Comparison of ENCODE assay signal across 26 cellular contexts in genomic region chr2:101775092-101775491, GRCh38.
DNase-seq lines count a peak whose midpoint lies in the region; ATAC-seq and TF ChIP-seq lines count a peak whose summit lies in the region.
"Had no signal": no experiment of that assay in that cellular context is flagged by ENCODE, and none has a peak within 500 bp of the region (broad histone marks: within the 10 kb centered on the region; RNA-seq: fewer than 3 reads in every experiment).

No MANE protein-coding gene starts in this region.

- H3K36me3 ChIP-seq in BLaER1 treated with 17β-estradiol and CSF1 and Interleukin-3, amounts not matched to agents 10 nM and 100 nM = peaks cover 0 to 32% (median 0%) of the 10 kb centered on the region in 11 experiments; a peak in 6 of 22 replicates
- H3K36me3 ChIP-seq: left lung, transverse colon had no signal

- no peaks in the 10 kb centered on the region for H3K9me3 Mint-ChIP-seq in activated T-helper 17 cell treated with anti-CD3 and anti-CD28 coated beads, Interleukin-2, amount 50 U/mL, for 72 hours
- H3K9me3 Mint-ChIP-seq in naive B cell (no peaks in the 10 kb centered on the region), osteocyte (ENCODE audit: unreplicated experiment) (peaks cover 3% of the 10 kb centered on the region)
- H3K9me3 Mint-ChIP-seq: stimulated activated naive B cell treated with anti-CD40 and anti-IgM and Interleukin-4, amounts not matched to agents 10 μg/mL and 1 μg/mL and 100 μg/mL, for 72 hours; T-helper 2 cell treated with Interferon-gamma antibody and Interleukin-4, amounts not matched to agents 5 μg/mL and 100 μg/mL, for 36 hours had no signal

- H3K9me3 ChIP-seq in BLaER1 treated with 17β-estradiol and CSF1 and Interleukin-3, amounts not matched to agents 10 nM and 100 nM (replicated peaks in 1 of 11) = no peaks in the 10 kb centered on the region; a peak in 1 of 22 replicates
- H3K9me3 ChIP-seq: Caco-2, left lung, mucosa of descending colon, transverse colon had no signal

- no peak overlapping the region for H3K27ac Mint-ChIP-seq in activated T-helper 17 cell treated with anti-CD3 and anti-CD28 coated beads, Interleukin-2, amount 50 U/mL, for 72 hours
- H3K27ac Mint-ChIP-seq in naive B cell (peak overlapping the region in 4 of 6 donors; percentile 34 to 74 (median 48)), osteocyte (ENCODE audit: unreplicated experiment) (no peak overlapping the region)
- H3K27ac Mint-ChIP-seq: T-helper 2 cell treated with Interferon-gamma antibody and Interleukin-4, amounts not matched to agents 5 μg/mL and 100 μg/mL, for 36 hours had no signal

- H3K27ac ChIP-seq in BLaER1 treated with 17β-estradiol and CSF1 and Interleukin-3, amounts not matched to agents 10 nM and 100 nM = peak overlapping the region in 1 of 11 experiments; percentile 10; a peak in 1 of 22 replicates
- H3K27ac ChIP-seq: left lung, PC-9, transverse colon had no signal

- TF ChIP-seq CTCF in osteocyte (IDR thresholded peaks at IDR 0.05) = no peak

- H3K4me3 Mint-ChIP-seq in activated T-helper 17 cell treated with anti-CD3 and anti-CD28 coated beads, Interleukin-2, amount 50 U/mL, for 72 hours = peak overlapping the region; percentile 1
- H3K4me3 Mint-ChIP-seq in naive B cell (peak overlapping the region in 3 of 8 donors; percentile 15 to 55 (median 33)), osteocyte (ENCODE audit: unreplicated experiment) (no peak overlapping the region)
- H3K4me3 Mint-ChIP-seq: stimulated activated naive B cell treated with anti-CD40 and anti-IgM and Interleukin-4, amounts not matched to agents 10 μg/mL and 1 μg/mL and 100 μg/mL, for 72 hours; T-helper 2 cell treated with Interferon-gamma antibody and Interleukin-4, amounts not matched to agents 5 μg/mL and 100 μg/mL, for 36 hours had no signal

- DNase-seq in EL (peak; percentile 42), naive B cell (no peak), NCI-H748 treated with DMSO at 0.1 percent for 48 hours (lab: John Stamatoyannopoulos, UW) (no peak), left lobe of liver (ENCODE audit: low spot score) (no peak), osteocyte (ENCODE audit: extremely low spot score, unreplicated experiment) (no peak)
- DNase-seq: activated CD4-positive, CD25-positive, alpha-beta regulatory T cell; AML-193; amygdala; Caco-2; cerebellar nuclear complex; effector CD4-positive, alpha-beta T cell; GOT3; left lung; mucosa of descending colon; NCI-H1436 treated with DMSO at 0.1 percent for 48 hours; NCI-H82; nucleus accumbens; PC-9; right cardiac atrium; stimulated activated CD4-positive, alpha-beta T cell treated with anti-CD3 and anti-CD28 coated beads, Interleukin-15, amount 100 ng/mL, for 24 hours; stimulated activated naive B cell treated with anti-CD40 and anti-IgM and Interleukin-4, amounts not matched to agents 10 μg/mL and 1 μg/mL and 100 μg/mL, for 72 hours; transverse colon had no signal

- no peak overlapping the region for H3K4me3 ChIP-seq in BLaER1 treated with 17β-estradiol and CSF1 and Interleukin-3, amounts not matched to agents 10 nM and 100 nM
- H3K4me3 ChIP-seq: left lung, mucosa of descending colon, PC-9, transverse colon had no signal

- peak; percentile 33 for ATAC-seq in activated T-helper 17 cell treated with anti-CD3 and anti-CD28 coated beads, Interleukin-2, amount 50 U/mL, for 72 hours (replicated peaks)
- ATAC-seq in naive B cell (ENCODE audit: low read depth in 2 of 2) = no peak
- ATAC-seq in left lobe of liver = no peak
- ATAC-seq: esophagus mucosa; left lung; mucosa of descending colon; right cardiac atrium; stimulated activated naive B cell treated with anti-CD40 and anti-IgM and Interleukin-4, amounts not matched to agents 10 μg/mL and 1 μg/mL and 100 μg/mL, for 72 hours had no signal

- H3K9ac ChIP-seq in BLaER1 treated with 17β-estradiol and CSF1 and Interleukin-3, amounts not matched to agents 10 nM and 100 nM = no peak overlapping the region

- no peaks in the 10 kb centered on the region for H3K36me3 Mint-ChIP-seq in activated T-helper 17 cell treated with anti-CD3 and anti-CD28 coated beads, Interleukin-2, amount 50 U/mL, for 72 hours (ENCODE audit: low read depth)
- H3K36me3 Mint-ChIP-seq in naive B cell = no peaks in the 10 kb centered on the region
- H3K36me3 Mint-ChIP-seq in osteocyte (ENCODE audit: unreplicated experiment) = no peaks in the 10 kb centered on the region

- no peaks in the 10 kb centered on the region for H3K27me3 ChIP-seq in BLaER1 treated with 17β-estradiol and CSF1 and Interleukin-3, amounts not matched to agents 10 nM and 100 nM
- H3K27me3 ChIP-seq: left lung, transverse colon had no signal

- H4K20me1 ChIP-seq in BLaER1 treated with 17β-estradiol and CSF1 and Interleukin-3, amounts not matched to agents 10 nM and 100 nM = peaks cover 98 to 100% (median 99%) of the 10 kb centered on the region in 11 experiments

- H3K4me1 ChIP-seq in BLaER1 treated with 17β-estradiol and CSF1 and Interleukin-3, amounts not matched to agents 10 nM and 100 nM = peaks cover 37 to 98% (median 76%) of the 10 kb centered on the region in 10 experiments

- peaks cover 63% of the 10 kb centered on the region for H3K4me1 Mint-ChIP-seq in activated T-helper 17 cell treated with anti-CD3 and anti-CD28 coated beads, Interleukin-2, amount 50 U/mL, for 72 hours
- H3K4me1 Mint-ChIP-seq in naive B cell (peaks cover 79 to 95% (median 87%) of the 10 kb centered on the region in 3 donors), osteocyte (ENCODE audit: unreplicated experiment) (peaks cover 39% of the 10 kb centered on the region)

- no peaks in the 10 kb centered on the region for H3K27me3 Mint-ChIP-seq in activated T-helper 17 cell treated with anti-CD3 and anti-CD28 coated beads, Interleukin-2, amount 50 U/mL, for 72 hours
- H3K27me3 Mint-ChIP-seq in naive B cell (no peaks in the 10 kb centered on the region), osteocyte (ENCODE audit: unreplicated experiment) (no peaks in the 10 kb centered on the region)
- H3K27me3 Mint-ChIP-seq: stimulated activated naive B cell treated with anti-CD40 and anti-IgM and Interleukin-4, amounts not matched to agents 10 μg/mL and 1 μg/mL and 100 μg/mL, for 72 hours had no signal

- peak overlapping the region in 8 of 11 experiments; percentile 5 to 79 (median 50); a peak in 14 of 22 replicates for H3K4me2 ChIP-seq in BLaER1 treated with 17β-estradiol and CSF1 and Interleukin-3, amounts not matched to agents 10 nM and 100 nM
- H3K4me2 ChIP-seq: PC-9 had no signal

Comparison
In these comparisons a context has a peak if more than half of its experiments do, and no peak if none do; other contexts are left out.
1. H3K27ac Mint-ChIP-seq: peak in naive B cell (4 of 6); none in activated T-helper 17 cell treated with anti-CD3 and anti-CD28 coated beads, Interleukin-2, amount 50 U/mL, for 72 hours (single experiment) and osteocyte (single experiment).